9 cellular contexts compared by ENCODE assay signal in the genomic region with DNA sequence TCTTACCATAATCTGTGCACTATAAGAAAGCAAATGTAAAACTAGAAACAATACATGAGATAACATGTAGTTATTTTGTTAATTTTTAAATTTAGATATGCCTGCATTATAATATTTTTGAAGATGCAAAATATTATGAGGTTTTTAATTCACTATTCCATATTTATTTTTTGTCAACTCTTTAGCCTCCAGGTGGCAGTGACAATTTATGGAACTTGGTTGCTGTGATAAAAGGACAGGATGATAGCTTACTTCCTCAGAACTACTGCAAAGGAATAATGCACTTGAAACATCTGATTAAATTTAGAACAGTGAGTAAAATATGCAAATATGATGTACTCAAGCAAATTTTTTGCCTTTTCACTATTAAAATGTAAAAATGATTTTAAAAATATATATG. TPM values are rescaled to one million over a fixed set of nuclear protein-coding genes. Genes with fewer than 3 reads are reported as not detected.
DNase-seq lines count a peak whose midpoint lies in the region; ATAC-seq and TF ChIP-seq lines count a peak whose summit lies in the region.
"Had no signal": no experiment of that assay in that cellular context is flagged by ENCODE, and none has a peak within 500 bp of the region (broad histone marks: within the 10 kb centered on the region; RNA-seq: fewer than 3 reads in every experiment).

No MANE protein-coding gene starts in this region.

- TF ChIP-seq EP300 in esophagus muscularis mucosa (IDR thresholded peaks at IDR 0.05) (no peak), upper lobe of left lung (IDR thresholded peaks at IDR 0.05) (no peak)

- no peak for DNase-seq in Right ventricle myocardium superior
- no peak for DNase-seq in right cardiac atrium
- DNase-seq in NCI-H460 (ENCODE audit: extremely low read depth, low read depth), result peak; percentile 2
- DNase-seq in esophagus muscularis mucosa (ENCODE audit: extremely low spot score), result no peak
- no peak for DNase-seq in type B pancreatic cell (ENCODE audit: extremely low spot score, unreplicated experiment)
- no peak for DNase-seq in activated CD8-positive, alpha-beta T cell treated with anti-CD3 and anti-CD28 coated beads for 36 hours
- DNase-seq in upper lobe of left lung, result no peak

- TF ChIP-seq POLR2A in esophagus muscularis mucosa (IDR thresholded peaks at IDR 0.05; ENCODE audit: low read depth) (no peak), upper lobe of left lung (IDR thresholded peaks at IDR 0.05) (no peak)

- H3K27ac Mint-ChIP-seq in type B pancreatic cell, result no peak overlapping the region
- H3K27ac Mint-ChIP-seq in activated CD8-positive, alpha-beta T cell treated with anti-CD3 and anti-CD28 coated beads for 36 hours, result no peak overlapping the region
- H3K27ac Mint-ChIP-seq: T-helper 1 cell treated with Interleukin-12 subunit alpha and Interleukin-12 subunit beta and Interleukin-4 antibody, amounts not matched to agents 30 μg/mL and 1 μg/mL, for 36 hours had no signal

- H3K27ac ChIP-seq in right cardiac atrium (ENCODE audit: low read length) (no peak overlapping the region), esophagus muscularis mucosa (replicated peaks in 1 of 4) (peak overlapping the region in 1 of 4 donors; percentile 37), upper lobe of left lung (no peak overlapping the region)

- H3K9me3 ChIP-seq in right cardiac atrium (ENCODE audit: control insufficient read depth, low read length) (no peaks in the 10 kb centered on the region), esophagus muscularis mucosa (no peaks in the 10 kb centered on the region), upper lobe of left lung (no peaks in the 10 kb centered on the region)

- H3K27me3 ChIP-seq in right cardiac atrium (ENCODE audit: control insufficient read depth, insufficient read depth) (no peaks in the 10 kb centered on the region), esophagus muscularis mucosa (no peaks in the 10 kb centered on the region), upper lobe of left lung (no peaks in the 10 kb centered on the region)

- H3K9me3 Mint-ChIP-seq in type B pancreatic cell, result no peaks in the 10 kb centered on the region
- H3K9me3 Mint-ChIP-seq in activated CD8-positive, alpha-beta T cell treated with anti-CD3 and anti-CD28 coated beads for 36 hours, result no peaks in the 10 kb centered on the region
- H3K9me3 Mint-ChIP-seq: T-helper 1 cell treated with Interleukin-12 subunit alpha and Interleukin-12 subunit beta and Interleukin-4 antibody, amounts not matched to agents 30 μg/mL and 1 μg/mL, for 36 hours had no signal

- no peaks in the 10 kb centered on the region for H3K36me3 Mint-ChIP-seq in type B pancreatic cell
- H3K36me3 Mint-ChIP-seq in activated CD8-positive, alpha-beta T cell treated with anti-CD3 and anti-CD28 coated beads for 36 hours (ENCODE audit: low read depth), result no peaks in the 10 kb centered on the region

- H3K4me1 Mint-ChIP-seq in type B pancreatic cell (ENCODE audit: unreplicated experiment), result no peaks in the 10 kb centered on the region
- no peaks in the 10 kb centered on the region for H3K4me1 Mint-ChIP-seq in activated CD8-positive, alpha-beta T cell treated with anti-CD3 and anti-CD28 coated beads for 36 hours (ENCODE audit: low read depth)

- ATAC-seq in Right ventricle myocardium superior (ENCODE audit: poor library complexity) (peak; percentile 65), right cardiac atrium (no peak), HG02588 (IDR thresholded peaks at IDR 0.05; ENCODE audit: unreplicated experiment) (no peak), upper lobe of left lung (ENCODE audit: low FRiP score in 2 of 2) (no peak)
- ATAC-seq in activated CD8-positive, alpha-beta T cell treated with anti-CD3 and anti-CD28 coated beads for 36 hours, result no peak

- intact Hi-C loops in Right ventricle myocardium superior (cut with DNase I), result loop anchor here (2.0 to 5.0 kb wide), 2 partner anchors 127 to 191 kb away; no protein-coding TSS in a partner anchor
- intact Hi-C loops in right cardiac atrium (cut with DNase I), result loop anchor here in 2 of 4 donors (5.0 to 10.0 kb wide), 2 partner anchors 125 to 192 kb away; no protein-coding TSS in a partner anchor
- intact Hi-C loops in esophagus muscularis mucosa (cut with DNase I), result loop anchor here (1.0 kb wide), 1 partner anchor 127 kb away; no protein-coding TSS in a partner anchor
- intact Hi-C loops in activated CD8-positive, alpha-beta T cell treated with anti-CD3 and anti-CD28 coated beads for 36 hours (cut with micrococcal nuclease), result loop anchor here (5.0 kb wide), 1 partner anchor 192 kb away; no protein-coding TSS in a partner anchor

- TF ChIP-seq CTCF in esophagus muscularis mucosa (IDR thresholded peaks at IDR 0.05), result peak; percentile 47 to 49 (median 49)
- TF ChIP-seq CTCF in type B pancreatic cell (conservative IDR thresholded peaks at IDR 0.05), result peak; percentile 48
- no peak for TF ChIP-seq CTCF in activated CD8-positive, alpha-beta T cell treated with anti-CD3 and anti-CD28 coated beads for 36 hours (IDR thresholded peaks at IDR 0.05)
- TF ChIP-seq CTCF in upper lobe of left lung (IDR thresholded peaks at IDR 0.05), result peak in 1 of 6 experiments; percentile 24

- H3K36me3 ChIP-seq in esophagus muscularis mucosa, result no peaks in the 10 kb centered on the region
- no peaks in the 10 kb centered on the region for H3K36me3 ChIP-seq in upper lobe of left lung

- H3K4me1 ChIP-seq in right cardiac atrium (ENCODE audit: control insufficient read depth, insufficient read depth, low read length) (no peaks in the 10 kb centered on the region), esophagus muscularis mucosa (peaks cover 0 to 12% (median 6%) of the 10 kb centered on the region in 4 donors), upper lobe of left lung (no peaks in the 10 kb centered on the region)

- H3K4me3 Mint-ChIP-seq in type B pancreatic cell, result no peak overlapping the region
- no peak overlapping the region for H3K4me3 Mint-ChIP-seq in activated CD8-positive, alpha-beta T cell treated with anti-CD3 and anti-CD28 coated beads for 36 hours
- H3K4me3 Mint-ChIP-seq: T-helper 1 cell treated with Interleukin-12 subunit alpha and Interleukin-12 subunit beta and Interleukin-4 antibody, amounts not matched to agents 30 μg/mL and 1 μg/mL, for 36 hours had no signal

- H3K4me3 ChIP-seq in right cardiac atrium (ENCODE audit: low read length) (no peak overlapping the region), esophagus muscularis mucosa (no peak overlapping the region), upper lobe of left lung (no peak overlapping the region)

- no peaks in the 10 kb centered on the region for H3K27me3 Mint-ChIP-seq in type B pancreatic cell
- H3K27me3 Mint-ChIP-seq in activated CD8-positive, alpha-beta T cell treated with anti-CD3 and anti-CD28 coated beads for 36 hours, result no peaks in the 10 kb centered on the region

- CTCF ChIA-PET in activated CD8-positive, alpha-beta T cell treated with anti-CD3 and anti-CD28 coated beads for 36 hours (lab: Charles Lee), result interaction anchor here (0.9 to 3.3 kb wide), 9 partner anchors 12 to 190 kb away, joined by 3 to 29 read pairs (median 4); no protein-coding TSS in a partner anchor

- POLR2A ChIA-PET in activated CD8-positive, alpha-beta T cell treated with anti-CD3 and anti-CD28 coated beads for 36 hours (lab: Charles Lee), result no interaction called here

RNA-seq across cellular contexts. Expression of gene SPATA4, which starts 45.1 kb away (rescaled TPM):
- total RNA-seq in Right ventricle myocardium superior (0.32 TPM), right cardiac atrium (1 to 10 TPM in 1 of 4 donors, under 1 TPM in 1, not detected in 2; 0.23 to 1.0 TPM), esophagus muscularis mucosa (1 to 10 TPM in 1 of 4 donors, under 1 TPM in 2, not detected in 1; 0.33 to 1.0 (median 0.83) TPM), type B pancreatic cell (ENCODE audit: low replicate concordance) (0.33 and 0.75 TPM in 2 replicates), upper lobe of left lung (1 to 10 TPM in 2 of 6 donors, under 1 TPM in 2, not detected in 2; 0.61 to 4.9 (median 0.91) TPM)
- polyA plus RNA-seq in right cardiac atrium, result 0.34 TPM
- total RNA-seq in NCI-H460 (2014; rRNA removed; shearing (Covaris generic)), result 0.12 TPM in 1 of 2 replicates, not detected in the other
- polyA plus RNA-seq in NCI-H460 (2014; cell fraction: nucleus; rRNA removed), result 0.33 TPM in 1 of 2 replicates, not detected in the other
- total RNA-seq in activated CD8-positive, alpha-beta T cell treated with anti-CD3 and anti-CD28 coated beads for 36 hours, result not detected
